8 cellular contexts compared by ENCODE assay signal in the genomic region with DNA sequence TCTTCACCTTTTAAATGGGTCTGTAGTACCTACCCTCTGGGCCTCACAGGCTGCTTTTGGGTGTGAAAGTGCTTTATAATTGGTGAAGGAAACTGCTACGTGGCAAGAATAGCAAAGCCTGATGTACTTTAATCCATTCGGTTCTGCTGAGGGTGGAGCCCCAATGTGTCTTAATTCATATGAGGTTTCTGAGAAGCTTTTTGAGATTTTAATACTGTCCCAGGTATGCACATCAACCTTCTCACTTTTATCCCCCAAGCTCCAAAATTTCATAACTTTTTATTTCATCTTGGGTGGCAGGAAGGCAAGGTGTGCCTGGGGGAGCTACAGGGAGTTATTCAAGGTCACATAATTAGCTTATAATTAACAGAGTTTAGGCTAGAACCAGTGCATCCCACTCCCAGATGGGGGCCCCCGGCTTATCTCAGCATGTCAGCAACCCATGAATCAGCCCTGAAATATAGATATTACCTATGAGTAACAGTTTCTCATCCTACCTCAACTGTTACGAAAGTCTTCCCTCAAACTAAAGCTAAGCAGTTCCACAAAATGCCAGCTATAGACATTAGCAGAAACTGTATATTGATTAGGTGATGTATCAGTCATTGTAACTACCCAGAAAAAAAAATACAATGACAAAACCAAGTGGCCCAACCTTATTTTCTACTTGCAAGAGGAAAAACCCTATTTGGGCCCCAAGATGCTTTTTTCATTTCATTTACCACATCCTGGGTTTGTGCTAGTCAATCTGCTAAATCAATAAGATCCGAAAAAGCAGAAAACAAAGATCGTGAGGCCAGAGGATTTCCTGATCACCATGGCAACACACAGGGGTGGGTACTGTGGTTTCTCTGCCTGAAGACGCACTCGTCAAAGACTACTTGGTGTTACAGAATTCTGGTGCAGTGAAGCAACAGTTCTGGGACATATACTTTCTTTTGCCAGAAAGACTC. TPM values are rescaled to one million over a fixed set of nuclear protein-coding genes. Genes with fewer than 3 reads are reported as not detected.
A peak's percentile ranks its signal among the peaks of the same experiment; 100 is the strongest.
DNase-seq lines count a peak whose midpoint lies in the region; ATAC-seq, FAIRE-seq and TF ChIP-seq lines count a peak whose summit lies in the region.

No MANE protein-coding gene starts in this region.

- H4K91ac ChIP-seq in neuronal stem cell (ENCODE audit: low read depth, low read length, poor library complexity) = no peak overlapping the region

- no peaks in the 10 kb centered on the region for H3K79me1 ChIP-seq in neuronal stem cell (ENCODE audit: low read depth, low read length)

- no peak overlapping the region for H2AK5ac ChIP-seq in neuronal stem cell (ENCODE audit: low read depth, low read length)

- H2AFZ ChIP-seq in mammary epithelial cell (ENCODE audit: low read depth, low read length) (no peak overlapping the region), neuronal stem cell (ENCODE audit: low read length) (peak overlapping the region; percentile 82)

- H3K4me3 ChIP-seq in mammary epithelial cell (replicated peaks in 1 of 3; ENCODE audit: insufficient read depth in 1 of 3, low read depth in 2 of 3, low read length in 3 of 3) (peak overlapping the region in 1 of 3 experiments; percentile 5), neuronal stem cell (ENCODE audit: low read length in 2 of 2) (no peak overlapping the region), upper lobe of left lung (no peak overlapping the region)

- FAIRE-seq in GM19239 (lab: Jason Lieb, UNC) = peak; percentile 99

- H3K4ac ChIP-seq in neuronal stem cell (ENCODE audit: low read length) = no peak overlapping the region

- H2BK12ac ChIP-seq in neuronal stem cell (ENCODE audit: low read length) = no peak overlapping the region

- H3K9ac ChIP-seq in mammary epithelial cell (ENCODE audit: insufficient read depth, low read length) = peak overlapping the region; percentile 73
- H3K9ac ChIP-seq in neuronal stem cell (ENCODE audit: low read depth, low read length, poor library complexity) = no peak overlapping the region

- no peak for TF ChIP-seq EP300 in upper lobe of left lung (IDR thresholded peaks at IDR 0.05)

- H3K27ac ChIP-seq in mammary epithelial cell (ENCODE audit: insufficient read depth, low read depth, low read length) (peak overlapping the region; percentile 96), neuronal stem cell (replicated peaks; ENCODE audit: low read length) (no peak overlapping the region), upper lobe of left lung (peak overlapping the region; percentile 56 to 84 (median 78))

- no TSS peak for BruUV-seq in mammary epithelial cell (replicated peaks; lab: Mats Ljungman, UMichigan)

- DNase-seq in A172 (ENCODE audit: low spot score) = peak; percentile 70
- DNase-seq in GM19239 (ENCODE audit: insufficient read length, low spot score) = peak; percentile 58
- peak; percentile 69 for DNase-seq in UCSD-AML1 (lab: John Stamatoyannopoulos, UW; ENCODE audit: unreplicated experiment)
- peak; percentile 71 for DNase-seq in mammary epithelial cell
- DNase-seq in neuronal stem cell (ENCODE audit: low spot score) = no peak
- peak in 1 of 2 donors; percentile 56 for DNase-seq in upper lobe of left lung
- no peak for DNase-seq in dedifferentiated amniotic fluid mesenchymal stem cell (ENCODE audit: extremely low spot score)

- H3K4me2 ChIP-seq in mammary epithelial cell (ENCODE audit: insufficient read depth, low read depth, low read length) (peak overlapping the region; percentile 75), neuronal stem cell (ENCODE audit: insufficient read depth, low read length, poor library complexity, severe bottlenecking) (no peak overlapping the region)

- in situ Hi-C loops in mammary epithelial cell (cut with MboI; ENCODE audit: low sequenced_read_pairs in 2 of 2) = no loop called here

- CTCF ChIA-PET in mammary epithelial cell (lab: Charles Lee; ENCODE audit: low non-redundant PET) = interaction anchor here (0.7 kb wide), 1 partner anchor 22 kb away, joined by 6 read pairs; no protein-coding TSS in a partner anchor

- no peak overlapping the region for H2BK5ac ChIP-seq in neuronal stem cell (ENCODE audit: low read length)

- peaks cover 88% of the 10 kb centered on the region for H3K4me1 ChIP-seq in mammary epithelial cell (ENCODE audit: insufficient read depth, low read length)
- peaks cover 5 to 15% of the 10 kb centered on the region in 2 donors for H3K4me1 ChIP-seq in neuronal stem cell (ENCODE audit: control insufficient read depth in 2 of 2, insufficient read depth in 1 of 2, low read depth in 1 of 2, low read length in 2 of 2)
- H3K4me1 ChIP-seq in upper lobe of left lung = peaks cover 80 to 97% (median 90%) of the 10 kb centered on the region in 4 donors

- no peak overlapping the region for H2BK120ac ChIP-seq in neuronal stem cell (ENCODE audit: low read depth, low read length)

- ATAC-seq in HG03432 (IDR thresholded peaks at IDR 0.05; ENCODE audit: unreplicated experiment) (peak; percentile 90), upper lobe of left lung (ENCODE audit: low FRiP score in 2 of 2) (peak; percentile 47 to 56)

- no peaks in the 10 kb centered on the region for H4K20me1 ChIP-seq in mammary epithelial cell (ENCODE audit: insufficient read depth, low read length)

- WGBS in mammary epithelial cell (ENCODE audit: low coverage, missing lambda C conversion rate) = 5% methylated on average over 7 of the region's 8 CpGs
- WGBS in neuronal stem cell (ENCODE audit: extremely low coverage in 2 of 2, insufficient read length in 2 of 2, insufficient replicate concordance in 1 of 2), 2 donors = no CpG with 5 or more reads among the region's 8 CpGs
- WGBS in upper lobe of left lung, 2 donors = 44 to 56% methylated on average over 8 of the region's 8 CpGs

- TF ChIP-seq CTCF in mammary epithelial cell (conservative IDR thresholded peaks at IDR 0.05 in 1 of 2, IDR thresholded peaks at IDR 0.05 in 1 of 2; ENCODE audit: extremely low read depth in 1 of 2, insufficient read depth in 1 of 2, low read depth in 1 of 2, low read length in 2 of 2) (no peak), upper lobe of left lung (IDR thresholded peaks at IDR 0.05) (no peak)

- peaks cover 20% of the 10 kb centered on the region for H3K36me3 ChIP-seq in mammary epithelial cell (ENCODE audit: insufficient read depth, low read length)
- no peaks in the 10 kb centered on the region for H3K36me3 ChIP-seq in neuronal stem cell (replicated peaks in 1 of 2; ENCODE audit: control insufficient read depth in 2 of 2, insufficient read depth in 2 of 2, low read length in 2 of 2)
- no peaks in the 10 kb centered on the region for H3K36me3 ChIP-seq in upper lobe of left lung

- intact Hi-C loops in mammary epithelial cell (cut with micrococcal nuclease) = loop anchor here (1.0 to 5.0 kb wide), 4 partner anchors 19 to 248 kb away; a partner anchor contains a TSS

- H3K9me3 ChIP-seq in mammary epithelial cell (replicated peaks; ENCODE audit: insufficient read depth, low read length) (no peaks in the 10 kb centered on the region), neuronal stem cell (replicated peaks in 1 of 2; ENCODE audit: control insufficient read depth in 2 of 2, insufficient read depth in 1 of 2, low read depth in 1 of 2, low read length in 2 of 2) (no peaks in the 10 kb centered on the region), upper lobe of left lung (no peaks in the 10 kb centered on the region)

- no peak overlapping the region for H4K8ac ChIP-seq in neuronal stem cell (ENCODE audit: low read depth, low read length)

- H3K18ac ChIP-seq in neuronal stem cell (ENCODE audit: low read length) = no peak overlapping the region

- no peak overlapping the region for H3K23ac ChIP-seq in neuronal stem cell (ENCODE audit: low read depth, low read length, poor library complexity)

- peak in 1 of 4 donors; percentile 56 for TF ChIP-seq POLR2A in upper lobe of left lung (IDR thresholded peaks at IDR 0.05)

- no peak overlapping the region for H2BK15ac ChIP-seq in neuronal stem cell (ENCODE audit: low read length)

- dilution Hi-C loops in mammary epithelial cell (cut with HindIII; ENCODE audit: low sequenced_read_pairs) = no loop called here

- no peaks in the 10 kb centered on the region for H3K27me3 ChIP-seq in mammary epithelial cell (ENCODE audit: insufficient read depth, low read length)
- no peaks in the 10 kb centered on the region for H3K27me3 ChIP-seq in neuronal stem cell (ENCODE audit: control insufficient read depth in 3 of 3, insufficient read depth in 3 of 3, low read depth in 1 of 3, low read length in 3 of 3)
- H3K27me3 ChIP-seq in upper lobe of left lung = no peaks in the 10 kb centered on the region

- H3K79me2 ChIP-seq in mammary epithelial cell (ENCODE audit: insufficient read depth, low read length) = peaks cover 99% of the 10 kb centered on the region

- H3K14ac ChIP-seq in neuronal stem cell (ENCODE audit: low read length) = no peak overlapping the region

RNA-seq across cellular contexts. Expression of a gene that starts 26.7 kb away (rescaled TPM):
- total RNA-seq in A172 (2014; rRNA removed; shearing (Covaris generic)) = 179 and 324 TPM in 2 replicates
- total RNA-seq in mammary epithelial cell (1,000 to 10,000 TPM; 1,362 to 2,544 TPM), upper lobe of left lung (100 to 1,000 TPM; 454 to 696 (median 551) TPM)
- polyA plus RNA-seq in mammary epithelial cell = 2,091 TPM
- polyA minus RNA-seq in mammary epithelial cell = 2,638 TPM
- 1.6 TPM for polyA plus RNA-seq in neuronal stem cell (2013, experiment 1 of 2)
- polyA plus RNA-seq in neuronal stem cell (2013, experiment 2 of 2) = 0.75 TPM

Comparison
In these comparisons a context has a peak if more than half of its experiments do, and no peak if none do; other contexts are left out.
1. DNase-seq: peak in A172 (single experiment), GM19239 (single experiment), UCSD-AML1 (single experiment) and mammary epithelial cell (single experiment); none in neuronal stem cell (single experiment) and dedifferentiated amniotic fluid mesenchymal stem cell (single experiment).